Comparison of ENCODE assay signal across 22 cellular contexts in the genomic region with DNA sequence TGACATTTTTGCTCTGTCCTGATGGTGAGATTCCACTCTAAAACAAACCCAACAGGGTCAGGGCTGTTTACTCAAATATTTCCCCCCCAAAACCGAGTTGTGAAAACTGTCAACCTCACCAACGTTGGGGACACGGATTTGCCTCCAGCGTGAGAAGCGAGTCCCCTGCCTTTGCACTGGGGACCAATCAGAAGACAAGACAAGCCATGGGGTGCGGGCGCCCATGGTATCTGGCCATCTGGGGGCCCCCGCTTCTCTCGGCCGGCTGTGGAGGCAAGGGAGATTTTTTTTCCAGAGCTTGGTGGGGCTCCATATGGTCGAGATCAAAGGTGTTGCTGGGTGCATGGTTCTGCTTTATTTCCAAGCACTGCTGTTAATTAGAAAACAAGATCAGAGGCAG.
A peak's percentile ranks its signal among the peaks of the same experiment; 100 is the strongest.
DNase-seq lines count a peak whose midpoint lies in the region; ATAC-seq, FAIRE-seq and TF ChIP-seq lines count a peak whose summit lies in the region.
"Had no signal": no experiment of that assay in that cellular context is flagged by ENCODE, and none has a peak within 500 bp of the region (broad histone marks: within the 10 kb centered on the region; RNA-seq: fewer than 3 reads in every experiment).

No MANE protein-coding gene starts in this region.

- H2BK12ac ChIP-seq in H1 (ENCODE audit: low read depth, low read length), result no peak overlapping the region

- DNase-seq in NCI-H82 treated with DMSO at 0.1 percent for 48 hours (lab: John Stamatoyannopoulos, UW; ENCODE audit: unreplicated experiment) (peak; percentile 92), H1 (ENCODE audit: low read depth in 1 of 2, low spot score in 2 of 2) (no peak), esophagus muscularis mucosa (ENCODE audit: extremely low spot score) (peak; percentile 57), C1 segment of cervical spinal cord (lab: John Stamatoyannopoulos, UW) (no peak)
- DNase-seq: 8988T; ACHN; BE2C; Caco-2; Calu3; CD4-positive, alpha-beta T cell; CD8-positive, alpha-beta T cell; DMS79 treated with DMSO at 0.1 percent for 48 hours; GF-D8 had no signal

- no peaks in the 10 kb centered on the region for H3K9me3 ChIP-seq in H1 (ENCODE audit: insufficient read depth in 2 of 2, low read depth in 1 of 2, low read length in 1 of 2)
- H3K9me3 ChIP-seq in esophagus muscularis mucosa, result no peaks in the 10 kb centered on the region
- H3K9me3 ChIP-seq: BE2C, BLaER1, Caco-2 had no signal

- no peak for TF ChIP-seq RAD21 in H1 (IDR thresholded peaks at IDR 0.05 in 1 of 2, conservative IDR thresholded peaks at IDR 0.05 in 1 of 2; ENCODE audit: low read depth in 2 of 2, low read length in 2 of 2)

- H4K20me1 ChIP-seq in H1 (replicated peaks in 1 of 2; ENCODE audit: control insufficient read depth in 1 of 2, insufficient read depth in 2 of 2, low read length in 2 of 2), result no peaks in the 10 kb centered on the region
- H4K20me1 ChIP-seq: BLaER1 had no signal

- no peak overlapping the region for H3K23ac ChIP-seq in H1 (ENCODE audit: insufficient read length)

- no peak for ATAC-seq in GM21737 (IDR thresholded peaks at IDR 0.05; ENCODE audit: unreplicated experiment)
- no peak for ATAC-seq in HG02970 (IDR thresholded peaks at IDR 0.05; ENCODE audit: low FRiP score, unreplicated experiment)
- ATAC-seq: CD8-positive, alpha-beta T cell had no signal

- H4K5ac ChIP-seq in H1 (ENCODE audit: insufficient read length, low read depth, low read length), result no peak overlapping the region

- TF ChIP-seq EP300 in H1 (IDR thresholded peaks at IDR 0.05; ENCODE audit: borderline replicate concordance in 1 of 2, low read depth in 2 of 2, low read length in 2 of 2), result no peak
- no peak for TF ChIP-seq EP300 in esophagus muscularis mucosa (IDR thresholded peaks at IDR 0.05)

- WGBS in H1 (ENCODE audit: extremely low coverage in 1 of 2, insufficient coverage in 1 of 2, insufficient read length in 1 of 2, insufficient replicate concordance in 2 of 2, low coverage in 1 of 2, low lambda C conversion rate in 2 of 2, missing lambda C conversion rate in 1 of 2), 2 experiments, result 96% methylated on average over 11 of the region's 11 CpGs; no CpG with 5 or more reads in 1 of the 2 experiments
- WGBS in esophagus muscularis mucosa, result 86% methylated on average over 11 of the region's 11 CpGs

- no peak overlapping the region for H2BK20ac ChIP-seq in H1 (ENCODE audit: low read length)

- no peak overlapping the region for H2BK5ac ChIP-seq in H1 (ENCODE audit: low read depth, low read length)

- CTCF ChIA-PET in H1 (lab: Charles Lee; ENCODE audit: partially characterized antibody), result no interaction called here

- no peak overlapping the region for H4K91ac ChIP-seq in H1 (replicated peaks; ENCODE audit: insufficient read length, low read length)

- H2AK5ac ChIP-seq in H1 (ENCODE audit: low read depth, low read length), result no peak overlapping the region

- H3K23me2 ChIP-seq in H1 (ENCODE audit: low read depth, low read length), result no peaks in the 10 kb centered on the region

- POLR2A ChIA-PET in H1 (lab: Charles Lee; ENCODE audit: partially characterized antibody), result no interaction called here

- no peak overlapping the region for H2BK15ac ChIP-seq in H1 (ENCODE audit: low read length)

- no peaks in the 10 kb centered on the region for H3K79me1 ChIP-seq in H1 (ENCODE audit: low read depth, low read length)

- no peak for FAIRE-seq in H1 (lab: Jason Lieb, UNC)
- FAIRE-seq: A204.1, D721Med, G401.6, GM12891, GM19239 had no signal

- H3K4me1 ChIP-seq in H1 (replicated peaks in 1 of 4; ENCODE audit: control insufficient read depth in 3 of 4, insufficient read depth in 4 of 4, low read length in 3 of 4) (no peaks in the 10 kb centered on the region), esophagus muscularis mucosa (no peaks in the 10 kb centered on the region)
- H3K4me1 ChIP-seq: BE2C, BLaER1, Caco-2 had no signal

- no peak overlapping the region for H3K9ac ChIP-seq in H1 (replicated peaks in 1 of 4; ENCODE audit: extremely low read depth in 1 of 4, low read depth in 3 of 4, low read length in 3 of 4)
- H3K9ac ChIP-seq: BLaER1 had no signal

- peak overlapping the region; percentile 53; the same call in 1 of the 2 replicates for H4K8ac ChIP-seq in H1 (ENCODE audit: extremely low read depth, insufficient read depth, low read length)

- no peak overlapping the region for H3K56ac ChIP-seq in H1 (replicated peaks; ENCODE audit: insufficient read length, low read depth, low read length)

- no peak overlapping the region for H3K4me2 ChIP-seq in H1 (ENCODE audit: insufficient read depth in 1 of 2, low read depth in 2 of 2, low read length in 2 of 2)
- H3K4me2 ChIP-seq: BLaER1 had no signal

- intact Hi-C loops in esophagus muscularis mucosa (cut with DNase I), result no loop called here

- no peak for TF ChIP-seq CTCF in H1 (IDR thresholded peaks at IDR 0.05; ENCODE audit: control extremely low read depth in 1 of 3, insufficient read depth in 1 of 3, low read depth in 1 of 3, low read length in 3 of 3)
- no peak for TF ChIP-seq CTCF in esophagus muscularis mucosa (IDR thresholded peaks at IDR 0.05)

- no peak overlapping the region for H3K18ac ChIP-seq in H1 (ENCODE audit: extremely low read depth, low read length)

- TF ChIP-seq POLR2A in H1 (IDR thresholded peaks at IDR 0.05; ENCODE audit: control extremely low read depth in 1 of 2, low read depth in 2 of 2, low read length in 2 of 2) (no peak), esophagus muscularis mucosa (IDR thresholded peaks at IDR 0.05; ENCODE audit: low read depth) (no peak)

- H3K27me3 ChIP-seq in H1 (replicated peaks in 1 of 4; ENCODE audit: control insufficient read depth in 3 of 4, extremely low read depth in 1 of 4, insufficient read depth in 3 of 4, low read length in 3 of 4), result no peaks in the 10 kb centered on the region
- H3K27me3 ChIP-seq in esophagus muscularis mucosa, result no peaks in the 10 kb centered on the region
- H3K27me3 ChIP-seq: BE2C, BLaER1 had no signal

- no peak overlapping the region for H2BK120ac ChIP-seq in H1 (replicated peaks; ENCODE audit: low read depth, low read length)

- no peak overlapping the region for H3K27ac ChIP-seq in H1 (ENCODE audit: low read depth, low read length)
- no peak overlapping the region for H3K27ac ChIP-seq in esophagus muscularis mucosa (replicated peaks in 1 of 4)
- H3K27ac ChIP-seq: BLaER1, C4-2B had no signal

- H3K14ac ChIP-seq in H1 (ENCODE audit: insufficient read length), result no peak overlapping the region

- H2AFZ ChIP-seq in H1 (ENCODE audit: low read length), result no peak overlapping the region

- H3K36me3 ChIP-seq in H1 (ENCODE audit: control insufficient read depth in 2 of 4, insufficient read depth in 4 of 4, low read length in 3 of 4) (no peaks in the 10 kb centered on the region), esophagus muscularis mucosa (no peaks in the 10 kb centered on the region)
- H3K36me3 ChIP-seq: BE2C, BLaER1 had no signal

- no peak overlapping the region for H3K4ac ChIP-seq in H1 (replicated peaks; ENCODE audit: insufficient read length, low read depth, low read length)

- H3K4me3 ChIP-seq in H1 (ENCODE audit: extremely low read depth in 1 of 4, insufficient read depth in 2 of 4, low read depth in 3 of 4, low read length in 4 of 4) (no peak overlapping the region), esophagus muscularis mucosa (no peak overlapping the region)
- H3K4me3 ChIP-seq: BLaER1 had no signal

- no peaks in the 10 kb centered on the region for H3K79me2 ChIP-seq in H1 (ENCODE audit: control insufficient read depth in 1 of 2, insufficient read depth in 2 of 2, low read length in 2 of 2)

TF ChIP-seq in H1, 55 proteins besides CTCF, POLR2A, EP300 and RAD21:
- TF ChIP-seq POU5F1 (IDR thresholded peaks at IDR 0.05; ENCODE audit: low read depth, low read length), result no peak
- no peak for TF ChIP-seq SIX5 (IDR thresholded peaks at IDR 0.05; ENCODE audit: low read depth, low read length)
- TF ChIP-seq TAF1 (IDR thresholded peaks at IDR 0.05; ENCODE audit: low read depth, low read length), result no peak
- TF ChIP-seq SIRT6 (IDR thresholded peaks at IDR 0.05; ENCODE audit: low read length), result no peak
- TF ChIP-seq CBX8 (IDR thresholded peaks at IDR 0.05; ENCODE audit: borderline replicate concordance, low read depth, low read length), result no peak
- no peak for TF ChIP-seq SRF (IDR thresholded peaks at IDR 0.05; ENCODE audit: low read depth, low read length)
- no peak for TF ChIP-seq CREB1 (IDR thresholded peaks at IDR 0.05)
- no peak for TF ChIP-seq TCF12 (IDR thresholded peaks at IDR 0.05; ENCODE audit: low read depth, low read length)
- TF ChIP-seq JUND (IDR thresholded peaks at IDR 0.05; ENCODE audit: low read length), result no peak
TF ChIP-seq in H1: peak in this region for 0.

Comparison
In these comparisons a context has a peak if more than half of its experiments do, and no peak if none do; other contexts are left out.
1. DNase-seq: peak in NCI-H82 treated with DMSO at 0.1 percent for 48 hours (single experiment) and esophagus muscularis mucosa (single experiment); none in H1 (0 of 2) and C1 segment of cervical spinal cord (0 of 14).